1 cellular context compared by ENCODE assay signal in the genomic region with DNA sequence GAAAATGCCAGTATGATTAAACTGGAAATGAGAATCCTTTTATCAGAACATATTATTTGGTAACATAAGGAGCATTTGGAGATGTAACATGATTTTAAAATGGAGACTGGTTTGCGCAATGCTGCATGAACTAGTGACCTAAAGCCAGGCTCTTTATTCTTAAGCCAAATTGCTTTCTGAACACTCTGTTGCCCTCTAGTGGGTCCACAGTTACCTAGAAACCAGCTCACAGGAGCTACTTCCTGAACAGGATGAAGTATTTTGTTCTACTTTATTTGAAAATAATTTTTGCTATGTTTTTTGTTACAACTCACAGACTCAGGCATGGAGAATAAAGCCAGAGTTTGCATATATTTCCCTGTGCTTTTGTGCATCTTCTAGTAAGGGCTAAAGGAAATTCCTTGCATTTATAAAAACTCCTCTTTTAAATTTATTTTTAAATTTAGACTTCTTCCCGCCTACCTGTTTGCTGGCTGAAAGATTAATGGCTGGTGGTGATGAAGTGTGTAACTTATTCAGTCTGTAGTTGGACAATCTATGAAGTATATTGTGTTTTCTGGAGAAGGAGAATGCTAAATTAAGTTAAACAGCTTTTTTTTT.
A peak's percentile ranks its signal among the peaks of the same experiment; 100 is the strongest.
TF ChIP-seq lines count a peak whose summit lies in the region.

No MANE protein-coding gene starts in this region.

TF ChIP-seq in HepG2, 621 proteins besides CTCF, POLR2A, EP300 and RAD21 (continued from another document):
- TF ChIP-seq, protein P1, sequence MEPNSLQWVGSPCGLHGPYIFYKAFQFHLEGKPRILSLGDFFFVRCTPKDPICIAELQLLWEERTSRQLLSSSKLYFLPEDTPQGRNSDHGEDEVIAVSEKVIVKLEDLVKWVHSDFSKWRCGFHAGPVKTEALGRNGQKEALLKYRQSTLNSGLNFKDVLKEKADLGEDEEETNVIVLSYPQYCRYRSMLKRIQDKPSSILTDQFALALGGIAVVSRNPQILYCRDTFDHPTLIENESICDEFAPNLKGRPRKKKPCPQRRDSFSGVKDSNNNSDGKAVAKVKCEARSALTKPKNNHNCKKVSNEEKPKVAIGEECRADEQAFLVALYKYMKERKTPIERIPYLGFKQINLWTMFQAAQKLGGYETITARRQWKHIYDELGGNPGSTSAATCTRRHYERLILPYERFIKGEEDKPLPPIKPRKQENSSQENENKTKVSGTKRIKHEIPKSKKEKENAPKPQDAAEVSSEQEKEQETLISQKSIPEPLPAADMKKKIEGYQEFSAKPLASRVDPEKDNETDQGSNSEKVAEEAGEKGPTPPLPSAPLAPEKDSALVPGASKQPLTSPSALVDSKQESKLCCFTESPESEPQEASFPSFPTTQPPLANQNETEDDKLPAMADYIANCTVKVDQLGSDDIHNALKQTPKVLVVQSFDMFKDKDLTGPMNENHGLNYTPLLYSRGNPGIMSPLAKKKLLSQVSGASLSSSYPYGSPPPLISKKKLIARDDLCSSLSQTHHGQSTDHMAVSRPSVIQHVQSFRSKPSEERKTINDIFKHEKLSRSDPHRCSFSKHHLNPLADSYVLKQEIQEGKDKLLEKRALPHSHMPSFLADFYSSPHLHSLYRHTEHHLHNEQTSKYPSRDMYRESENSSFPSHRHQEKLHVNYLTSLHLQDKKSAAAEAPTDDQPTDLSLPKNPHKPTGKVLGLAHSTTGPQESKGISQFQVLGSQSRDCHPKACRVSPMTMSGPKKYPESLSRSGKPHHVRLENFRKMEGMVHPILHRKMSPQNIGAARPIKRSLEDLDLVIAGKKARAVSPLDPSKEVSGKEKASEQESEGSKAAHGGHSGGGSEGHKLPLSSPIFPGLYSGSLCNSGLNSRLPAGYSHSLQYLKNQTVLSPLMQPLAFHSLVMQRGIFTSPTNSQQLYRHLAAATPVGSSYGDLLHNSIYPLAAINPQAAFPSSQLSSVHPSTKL (CRISPR knock-in tag; IDR thresholded peaks at IDR 0.05): peak; percentile 20; the same call in 1 of the 2 replicates
- peak; percentile 65 for TF ChIP-seq RARA (CRISPR knock-in tag; IDR thresholded peaks at IDR 0.05)
- peak; percentile 33; the same call in 1 of the 2 replicates for TF ChIP-seq FOXJ3 (CRISPR knock-in tag; IDR thresholded peaks at IDR 0.05; ENCODE audit: borderline replicate concordance)
- TF ChIP-seq TGIF2 (CRISPR knock-in tag; IDR thresholded peaks at IDR 0.05): no peak
- TF ChIP-seq CEBPB (IDR thresholded peaks at IDR 0.05; ENCODE audit: borderline replicate concordance, low read depth, low read length): peak; percentile 93
- 0 out of 2 replicates have a peak, but pooled peaks have one; percentile 42 for TF ChIP-seq NR2F6 (IDR thresholded peaks at IDR 0.05)
- peak; percentile 66 for TF ChIP-seq NR2F6 (CRISPR knock-in tag; IDR thresholded peaks at IDR 0.05)
- TF ChIP-seq, protein P2, sequence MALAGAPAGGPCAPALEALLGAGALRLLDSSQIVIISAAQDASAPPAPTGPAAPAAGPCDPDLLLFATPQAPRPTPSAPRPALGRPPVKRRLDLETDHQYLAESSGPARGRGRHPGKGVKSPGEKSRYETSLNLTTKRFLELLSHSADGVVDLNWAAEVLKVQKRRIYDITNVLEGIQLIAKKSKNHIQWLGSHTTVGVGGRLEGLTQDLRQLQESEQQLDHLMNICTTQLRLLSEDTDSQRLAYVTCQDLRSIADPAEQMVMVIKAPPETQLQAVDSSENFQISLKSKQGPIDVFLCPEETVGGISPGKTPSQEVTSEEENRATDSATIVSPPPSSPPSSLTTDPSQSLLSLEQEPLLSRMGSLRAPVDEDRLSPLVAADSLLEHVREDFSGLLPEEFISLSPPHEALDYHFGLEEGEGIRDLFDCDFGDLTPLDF (CRISPR knock-in tag; IDR thresholded peaks at IDR 0.05): 0 out of 2 replicates have a peak, but pooled peaks have one; percentile 20
- peak; percentile 69 to 82; a peak in 3 of 4 replicates for TF ChIP-seq NR2F1 (CRISPR knock-in tag; IDR thresholded peaks at IDR 0.05)
- TF ChIP-seq AGO2 (optimal IDR thresholded peaks at IDR 0.05; ENCODE audit: low read depth, low read length): no peak
- TF ChIP-seq, protein P3, sequence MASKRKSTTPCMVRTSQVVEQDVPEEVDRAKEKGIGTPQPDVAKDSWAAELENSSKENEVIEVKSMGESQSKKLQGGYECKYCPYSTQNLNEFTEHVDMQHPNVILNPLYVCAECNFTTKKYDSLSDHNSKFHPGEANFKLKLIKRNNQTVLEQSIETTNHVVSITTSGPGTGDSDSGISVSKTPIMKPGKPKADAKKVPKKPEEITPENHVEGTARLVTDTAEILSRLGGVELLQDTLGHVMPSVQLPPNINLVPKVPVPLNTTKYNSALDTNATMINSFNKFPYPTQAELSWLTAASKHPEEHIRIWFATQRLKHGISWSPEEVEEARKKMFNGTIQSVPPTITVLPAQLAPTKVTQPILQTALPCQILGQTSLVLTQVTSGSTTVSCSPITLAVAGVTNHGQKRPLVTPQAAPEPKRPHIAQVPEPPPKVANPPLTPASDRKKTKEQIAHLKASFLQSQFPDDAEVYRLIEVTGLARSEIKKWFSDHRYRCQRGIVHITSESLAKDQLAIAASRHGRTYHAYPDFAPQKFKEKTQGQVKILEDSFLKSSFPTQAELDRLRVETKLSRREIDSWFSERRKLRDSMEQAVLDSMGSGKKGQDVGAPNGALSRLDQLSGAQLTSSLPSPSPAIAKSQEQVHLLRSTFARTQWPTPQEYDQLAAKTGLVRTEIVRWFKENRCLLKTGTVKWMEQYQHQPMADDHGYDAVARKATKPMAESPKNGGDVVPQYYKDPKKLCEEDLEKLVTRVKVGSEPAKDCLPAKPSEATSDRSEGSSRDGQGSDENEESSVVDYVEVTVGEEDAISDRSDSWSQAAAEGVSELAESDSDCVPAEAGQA (IDR thresholded peaks at IDR 0.05; ENCODE audit: low read depth): no peak
- TF ChIP-seq, protein P3 (CRISPR knock-in tag; IDR thresholded peaks at IDR 0.05; ENCODE audit: borderline replicate concordance): 0 out of 2 replicates have a peak, but pooled peaks have one; percentile 40
- TF ChIP-seq SMAD3 (CRISPR knock-in tag; IDR thresholded peaks at IDR 0.05): peak; percentile 28; the same call in 1 of the 2 replicates
- TF ChIP-seq ELF3 (CRISPR knock-in tag; IDR thresholded peaks at IDR 0.05): peak; percentile 58; the same call in 1 of the 2 replicates
- TF ChIP-seq KLF13 (CRISPR knock-in tag; IDR thresholded peaks at IDR 0.05): no peak
- peak; percentile 91 for TF ChIP-seq STAG1 (CRISPR knock-in tag; IDR thresholded peaks at IDR 0.05)
